8 cellular contexts compared by ENCODE assay signal in the genomic region with DNA sequence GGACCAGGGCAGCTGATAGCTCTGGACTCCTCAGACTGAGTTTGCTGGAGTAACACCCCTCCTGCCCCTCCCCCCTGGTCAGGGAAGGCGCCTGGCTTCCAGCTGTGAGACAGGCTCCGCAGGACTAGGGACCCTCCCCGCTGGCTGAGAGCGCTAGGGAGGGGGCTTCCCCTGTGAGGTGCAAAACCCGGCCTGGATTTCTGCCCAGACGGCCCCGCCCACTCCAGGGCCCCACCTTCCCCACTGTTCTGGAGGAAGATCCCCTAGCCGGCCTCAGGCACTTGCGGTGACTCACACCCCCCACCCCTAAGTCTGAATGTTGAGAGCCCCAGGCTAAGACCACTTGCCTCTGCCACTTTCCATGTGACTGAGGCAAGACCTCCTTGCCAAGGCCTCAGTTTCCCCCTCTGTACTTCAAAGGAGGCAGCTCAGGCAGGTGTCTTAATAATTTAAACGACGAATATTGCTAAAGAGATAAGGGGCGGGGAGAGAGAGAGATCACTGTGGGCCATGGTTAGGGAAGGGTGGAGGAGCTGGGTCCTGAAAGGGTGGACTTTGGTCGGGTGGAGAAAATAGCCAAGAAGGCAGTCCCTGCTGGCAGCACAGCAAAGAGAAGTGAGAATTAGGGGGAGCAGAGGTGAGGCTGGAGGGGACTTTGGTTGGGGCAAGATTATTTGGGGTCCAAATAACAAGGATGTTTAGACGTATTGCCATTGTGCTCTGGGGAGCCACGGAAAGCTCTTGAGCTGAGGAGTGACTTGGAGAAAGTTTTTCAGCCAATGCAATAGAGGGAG. TPM values are rescaled to one million over a fixed set of nuclear protein-coding genes. Genes with fewer than 3 reads are reported as not detected.
DNase-seq lines count a peak whose midpoint lies in the region; ATAC-seq and TF ChIP-seq lines count a peak whose summit lies in the region.

No MANE protein-coding gene starts in this region.

- no peaks in the 10 kb centered on the region for H3K9me3 ChIP-seq in CD8-positive, alpha-beta memory T cell (ENCODE audit: low read length)
- H3K9me3 ChIP-seq in iPS-18c (ENCODE audit: control insufficient read depth, insufficient read depth, low read length): peaks cover 3% of the 10 kb centered on the region

- H3K4me1 ChIP-seq in CD8-positive, alpha-beta memory T cell (ENCODE audit: insufficient read depth, low read length): no peaks in the 10 kb centered on the region
- H3K4me1 ChIP-seq in KMS-11 (ENCODE audit: low read depth, poor library complexity, severe bottlenecking): peaks cover 14% of the 10 kb centered on the region

- no peak for TF ChIP-seq CTCF in KMS-11 (conservative IDR thresholded peaks at IDR 0.05; ENCODE audit: low read depth, low read length)
- TF ChIP-seq CTCF in activated B cell treated with CpG ODN at 0.5 μM for 24 hours (IDR thresholded peaks at IDR 0.05): no peak

- no peak overlapping the region for H3K9ac ChIP-seq in KMS-11

- peak overlapping the region; percentile 52; the same call in 1 of the 2 replicates for H3K4me2 ChIP-seq in KMS-11

- H3K4me3 Mint-ChIP-seq in CD8-positive, alpha-beta memory T cell: peak overlapping the region in 5 of 7 donors; percentile 35 to 78 (median 73)
- peak overlapping the region; percentile 46 for H3K4me3 Mint-ChIP-seq in activated B cell treated with CpG ODN at 0.5 μM for 24 hours

- H3K27me3 ChIP-seq in CD8-positive, alpha-beta memory T cell (ENCODE audit: insufficient read depth, low read length, poor library complexity, severe bottlenecking): peaks cover 47% of the 10 kb centered on the region
- peaks cover 4% of the 10 kb centered on the region; the same call in 1 of the 2 replicates for H3K27me3 ChIP-seq in KMS-11 (ENCODE audit: insufficient read depth, low read depth)

- POLR2A ChIA-PET in CD8-positive, alpha-beta memory T cell (lab: Charles Lee): no interaction called here
- POLR2A ChIA-PET in activated B cell treated with CpG ODN at 0.5 μM for 24 hours (lab: Charles Lee): no interaction called here

- no peaks in the 10 kb centered on the region for H4K20me1 ChIP-seq in KMS-11 (ENCODE audit: insufficient read depth)

- H3K4me1 Mint-ChIP-seq in CD8-positive, alpha-beta memory T cell: peaks cover 9 to 19% (median 10%) of the 10 kb centered on the region in 3 donors
- peaks cover 25% of the 10 kb centered on the region for H3K4me1 Mint-ChIP-seq in activated B cell treated with CpG ODN at 0.5 μM for 24 hours

- peaks cover 33 to 62% of the 10 kb centered on the region in 2 donors for H3K27me3 Mint-ChIP-seq in CD8-positive, alpha-beta memory T cell
- H3K27me3 Mint-ChIP-seq in activated B cell treated with CpG ODN at 0.5 μM for 24 hours: peaks cover 63% of the 10 kb centered on the region

- no peak for DNase-seq in CD8-positive, alpha-beta memory T cell
- no peak for DNase-seq in activated B cell treated with CpG ODN at 0.5 μM for 24 hours
- DNase-seq in stimulated activated CD4-positive, alpha-beta T cell treated with anti-CD3 and anti-CD28 coated beads, Interleukin-4, amount 100 ng/mL, for 48 hours (ENCODE audit: low read depth in 2 of 2): peak; percentile 7 to 10
- DNase-seq in pons (ENCODE audit: low spot score): no peak

- H3K79me2 ChIP-seq in KMS-11 (ENCODE audit: insufficient read depth, low read depth): no peaks in the 10 kb centered on the region

- peak overlapping the region in 1 of 8 donors; percentile 29 for H3K27ac Mint-ChIP-seq in CD8-positive, alpha-beta memory T cell
- H3K27ac Mint-ChIP-seq in activated B cell treated with CpG ODN at 0.5 μM for 24 hours: no peak overlapping the region

- H2AFZ ChIP-seq in KMS-11 (ENCODE audit: low read depth): peak overlapping the region; percentile 82

- H3K9me3 Mint-ChIP-seq in CD8-positive, alpha-beta memory T cell: peaks cover 0 to 2% (median 0%) of the 10 kb centered on the region in 5 donors
- H3K9me3 Mint-ChIP-seq in activated B cell treated with CpG ODN at 0.5 μM for 24 hours: no peaks in the 10 kb centered on the region

- CTCF ChIA-PET in CD8-positive, alpha-beta memory T cell (lab: Charles Lee): no interaction called here
- CTCF ChIA-PET in activated B cell treated with CpG ODN at 0.5 μM for 24 hours (lab: Charles Lee): no interaction called here

- no peak overlapping the region for H3K27ac ChIP-seq in CD8-positive, alpha-beta memory T cell (ENCODE audit: low read depth, low read length)
- H3K27ac ChIP-seq in KMS-11: no peak overlapping the region

- no peaks in the 10 kb centered on the region for H3K36me3 ChIP-seq in CD8-positive, alpha-beta memory T cell (ENCODE audit: insufficient read depth, low read length)
- H3K36me3 ChIP-seq in KMS-11 (ENCODE audit: insufficient read depth): no peaks in the 10 kb centered on the region

- H3K4me3 ChIP-seq in CD8-positive, alpha-beta memory T cell (ENCODE audit: low read length): no peak overlapping the region
- H3K4me3 ChIP-seq in KMS-11 (IDR thresholded peaks at IDR 0.05; ENCODE audit: insufficient read depth, low read depth, low read length) (no peak overlapping the region), iPS-18c (ENCODE audit: insufficient read depth, low read depth, low read length) (peak overlapping the region; percentile 50)

- H3K36me3 Mint-ChIP-seq in CD8-positive, alpha-beta memory T cell: peaks cover 0 to 4% (median 0%) of the 10 kb centered on the region in 3 donors
- no peaks in the 10 kb centered on the region for H3K36me3 Mint-ChIP-seq in activated B cell treated with CpG ODN at 0.5 μM for 24 hours (ENCODE audit: low read depth)

- intact Hi-C loops in activated B cell treated with CpG ODN at 0.5 μM for 24 hours (cut with micrococcal nuclease): no loop called here

- ATAC-seq in activated B cell treated with CpG ODN at 0.5 μM for 24 hours (ENCODE audit: low read depth): peak; percentile 25
- ATAC-seq in GM19463 (IDR thresholded peaks at IDR 0.05; ENCODE audit: unreplicated experiment): no peak
- ATAC-seq in GM21786 (IDR thresholded peaks at IDR 0.05; ENCODE audit: unreplicated experiment): no peak

RNA-seq across cellular contexts. Expression of a gene that starts 1.0 kb away (rescaled TPM):
- under 1 TPM; 0.15 to 0.27 TPM for total RNA-seq in CD8-positive, alpha-beta memory T cell
- polyA plus RNA-seq in CD8-positive, alpha-beta memory T cell: 0.41 TPM
- total RNA-seq in activated B cell treated with CpG ODN at 0.5 μM for 24 hours: 0.75 and 0.78 TPM in 2 replicates

Comparison
In these comparisons a context has a peak if more than half of its experiments do, and no peak if none do; other contexts are left out.
1. DNase-seq: peak in stimulated activated CD4-positive, alpha-beta T cell treated with anti-CD3 and anti-CD28 coated beads, Interleukin-4, amount 100 ng/mL, for 48 hours (2 of 2); none in CD8-positive, alpha-beta memory T cell (0 of 5), activated B cell treated with CpG ODN at 0.5 μM for 24 hours (single experiment) and pons (single experiment).